ENCODE assay signal across 1 cellular context in the genomic region with DNA sequence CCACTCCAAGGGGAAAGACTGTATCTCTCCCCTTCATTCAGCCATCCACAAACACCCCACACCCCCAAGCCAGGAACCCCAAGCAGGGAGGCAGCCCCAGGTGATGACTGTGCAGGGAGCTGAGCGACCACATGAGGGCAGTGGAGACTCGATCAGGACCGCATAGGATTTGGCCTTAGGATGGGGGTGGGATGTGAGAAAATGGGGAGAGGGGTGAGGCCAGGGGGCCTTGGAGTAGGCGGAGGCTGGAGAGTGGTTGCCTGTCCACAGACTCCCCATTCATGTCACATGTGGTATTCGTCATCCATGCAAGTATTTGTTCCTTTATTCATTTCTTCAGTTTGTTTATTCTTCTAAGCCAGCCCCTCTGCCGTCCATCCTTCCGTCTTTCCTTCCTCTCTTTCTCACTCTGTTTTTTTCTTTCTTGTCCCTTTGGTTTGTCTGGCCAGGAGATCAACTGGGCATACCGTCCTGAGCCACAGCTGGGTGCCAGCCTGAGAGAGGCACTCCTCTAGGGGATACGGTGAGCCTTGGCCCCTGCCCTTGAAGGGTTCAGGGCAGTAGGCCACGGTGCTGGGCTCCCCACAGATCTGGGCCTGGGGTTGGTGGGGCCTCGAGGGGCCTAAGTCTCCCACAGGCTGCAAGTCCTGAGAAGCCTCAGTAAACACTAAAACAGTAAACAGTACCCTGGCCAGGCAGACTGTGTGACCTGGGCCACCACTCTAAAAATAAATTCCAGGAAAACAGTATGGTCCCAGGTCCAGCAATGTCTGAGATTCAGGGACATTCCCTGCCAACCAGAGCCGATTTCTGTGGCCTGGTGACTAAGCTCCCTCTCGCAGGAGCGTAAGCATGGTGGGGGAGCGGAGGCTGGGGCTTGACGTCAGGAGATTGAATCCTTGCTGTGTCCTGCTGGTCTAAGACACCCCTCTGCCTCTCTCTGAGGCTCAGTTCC.
TF ChIP-seq lines count a peak whose summit lies in the region.

No MANE protein-coding gene starts in this region.

TF ChIP-seq in liver, 16 proteins besides CTCF, POLR2A, EP300 and RAD21 (continued from another document):
- TF ChIP-seq ZBTB33 (IDR thresholded peaks at IDR 0.05) (no peak), RXRA (IDR thresholded peaks at IDR 0.05) (peak; percentile 68 to 83), FOXA1 (IDR thresholded peaks at IDR 0.05) (peak; percentile 28), MAX (IDR thresholded peaks at IDR 0.05) (peak; percentile 47), TAF1 (conservative IDR thresholded peaks at IDR 0.05) (no peak)
